Comparison of ENCODE assay signal across 9 cellular contexts in genomic region chr5:140855772-140856674, GRCh38. TPM values are rescaled to one million over a fixed set of nuclear protein-coding genes. Genes with fewer than 3 reads are reported as not detected.
DNase-seq lines count a peak whose midpoint lies in the region; ATAC-seq and TF ChIP-seq lines count a peak whose summit lies in the region.
"Had no signal": no experiment of that assay in that cellular context is flagged by ENCODE, and none has a peak within 500 bp of the region (broad histone marks: within the 10 kb centered on the region; RNA-seq: fewer than 3 reads in every experiment).

Gene PCDHA10, plus strand, starts transcription at chr5:140855897. Its CDS starts 152 bp downstream, at chr5:140856049.

- H3K36me3 Mint-ChIP-seq in endothelial cell (ENCODE audit: low read depth, unreplicated experiment) (peaks cover 19% of the 10 kb centered on the region), osteocyte (ENCODE audit: unreplicated experiment) (peaks cover 25% of the 10 kb centered on the region)
- H3K36me3 Mint-ChIP-seq: activated naive CD4-positive, alpha-beta T cell treated with anti-CD3 and anti-CD28 coated beads, Interleukin-2, amount 50 U/mL, for 24 hours had no signal

- H3K4me3 Mint-ChIP-seq in endothelial cell (ENCODE audit: unreplicated experiment) (peak within 1 kb of the TSS; percentile 89), osteocyte (ENCODE audit: unreplicated experiment) (peak within 1 kb of the TSS; percentile 65)
- H3K4me3 Mint-ChIP-seq: activated naive CD4-positive, alpha-beta T cell treated with anti-CD3 and anti-CD28 coated beads, Interleukin-2, amount 50 U/mL, for 24 hours had no signal

- TF ChIP-seq CTCF in endothelial cell (IDR thresholded peaks at IDR 0.05; ENCODE audit: unreplicated experiment) (peak; percentile 55), osteocyte (IDR thresholded peaks at IDR 0.05) (peak; percentile 36)

- H3K9ac ChIP-seq in ES-I3 (ENCODE audit: low read depth, low read length), result peak within 1 kb of the TSS; percentile 92

- H3K9me3 ChIP-seq in ES-I3 (ENCODE audit: control insufficient read depth, insufficient read depth, low read length), result no peaks in the 10 kb centered on the region; the same call in 1 of the 2 replicates

- ATAC-seq in GM18519 (IDR thresholded peaks at IDR 0.05; ENCODE audit: low FRiP score, unreplicated experiment) (no peak), GM21619 (IDR thresholded peaks at IDR 0.05; ENCODE audit: unreplicated experiment) (no peak), GM18873 (IDR thresholded peaks at IDR 0.05; ENCODE audit: low FRiP score, unreplicated experiment) (no peak)

- H3K9me3 Mint-ChIP-seq in endothelial cell (ENCODE audit: unreplicated experiment), result no peaks in the 10 kb centered on the region
- H3K9me3 Mint-ChIP-seq in osteocyte (ENCODE audit: unreplicated experiment), result peaks cover 23% of the 10 kb centered on the region

- H3K4me1 ChIP-seq in ES-I3 (ENCODE audit: insufficient read depth, low read length), result no peaks in the 10 kb centered on the region

- H3K4me1 Mint-ChIP-seq in endothelial cell (ENCODE audit: unreplicated experiment) (peaks cover 10% of the 10 kb centered on the region), osteocyte (ENCODE audit: unreplicated experiment) (no peaks in the 10 kb centered on the region)
- H3K4me1 Mint-ChIP-seq: activated naive CD4-positive, alpha-beta T cell treated with anti-CD3 and anti-CD28 coated beads, Interleukin-2, amount 50 U/mL, for 24 hours had no signal

- H3K27me3 Mint-ChIP-seq in endothelial cell (ENCODE audit: unreplicated experiment) (peaks cover 2% of the 10 kb centered on the region), osteocyte (ENCODE audit: unreplicated experiment) (no peaks in the 10 kb centered on the region)

- H3K36me3 ChIP-seq in ES-I3 (ENCODE audit: insufficient read depth, low read length), result no peaks in the 10 kb centered on the region

- DNase-seq in NCI-H460 (ENCODE audit: extremely low read depth, low read depth) (peak; percentile 39), endothelial cell (ENCODE audit: low spot score) (no peak), osteocyte (ENCODE audit: extremely low spot score, unreplicated experiment) (no peak), T-helper 2 cell (no peak)

- H3K27ac Mint-ChIP-seq in endothelial cell (ENCODE audit: unreplicated experiment) (peak within 1 kb of the TSS; percentile 84), osteocyte (ENCODE audit: unreplicated experiment) (peak within 1 kb of the TSS; percentile 54)
- H3K27ac Mint-ChIP-seq: activated naive CD4-positive, alpha-beta T cell treated with anti-CD3 and anti-CD28 coated beads, Interleukin-2, amount 50 U/mL, for 24 hours had no signal

RNA-seq across cellular contexts. Expression of gene PCDHA10, which starts in this region (rescaled TPM):
- total RNA-seq in NCI-H460 (2014; rRNA removed; shearing (Covaris generic)), result 0.03 and 0.05 TPM in 2 replicates
- polyA plus RNA-seq in NCI-H460 (2014; cell fraction: nucleus; rRNA removed), result 0.01 and 0.18 TPM in 2 replicates
- 16.9 TPM for total RNA-seq in endothelial cell (ENCODE audit: unreplicated experiment)
- 6.0 and 6.1 TPM in 2 replicates for total RNA-seq in osteocyte

Comparison
In these comparisons a context has a peak if more than half of its experiments do, and no peak if none do; other contexts are left out.
1. Peak in DNase-seq in NCI-H460; RNA of the gene not detected or under 1 TPM.